In genomic region chr14:33432407-33433023, GRCh38 we compare ENCODE assay signal across 8 cellular contexts.
DNase-seq lines count a peak whose midpoint lies in the region; ATAC-seq and TF ChIP-seq lines count a peak whose summit lies in the region.

No MANE protein-coding gene starts in this region.

- no peak for ATAC-seq in psoas muscle
- ATAC-seq in activated CD8-positive, alpha-beta memory T cell treated with anti-CD3 and anti-CD28 coated beads, Interleukin-2, amount 10 ng/mL, durations not matched to agents 7 days and 5 days: no peak

- WGBS in psoas muscle, 3 donors: 38 to 44% (median 41%) methylated on average over 3 of the region's 3 CpGs

- H3K27ac Mint-ChIP-seq in activated CD8-positive, alpha-beta memory T cell treated with anti-CD3 and anti-CD28 coated beads, Interleukin-2, amount 10 ng/mL, durations not matched to agents 7 days and 5 days: no peak overlapping the region

- CTCF ChIA-PET in activated CD8-positive, alpha-beta memory T cell treated with anti-CD3 and anti-CD28 coated beads, Interleukin-2, amount 10 ng/mL, durations not matched to agents 7 days and 5 days (lab: Charles Lee): no interaction called here

- no peaks in the 10 kb centered on the region for H3K9me3 ChIP-seq in psoas muscle

- no peaks in the 10 kb centered on the region for H3K27me3 Mint-ChIP-seq in activated CD8-positive, alpha-beta memory T cell treated with anti-CD3 and anti-CD28 coated beads, Interleukin-2, amount 10 ng/mL, durations not matched to agents 7 days and 5 days

- no peaks in the 10 kb centered on the region for H3K36me3 Mint-ChIP-seq in activated CD8-positive, alpha-beta memory T cell treated with anti-CD3 and anti-CD28 coated beads, Interleukin-2, amount 10 ng/mL, durations not matched to agents 7 days and 5 days

- no peaks in the 10 kb centered on the region for H3K36me3 ChIP-seq in psoas muscle (ENCODE audit: insufficient read depth in 1 of 2, low read depth in 1 of 2)

- DNase-seq in NCI-H524 (lab: John Stamatoyannopoulos, UW) (peak; percentile 35 to 58), NCI-H524 treated with DMSO at 0.1 percent for 48 hours (lab: John Stamatoyannopoulos, UW) (no peak), NCI-H510A treated with DMSO at 0.1 percent for 48 hours (lab: John Stamatoyannopoulos, UW) (peak; percentile 54), dorsolateral prefrontal cortex (peak in 2 of 10 donors; percentile 42 to 49), psoas muscle (no peak), SKM-1 (lab: John Stamatoyannopoulos, UW; ENCODE audit: unreplicated experiment) (no peak)
- no peak for DNase-seq in activated CD8-positive, alpha-beta memory T cell treated with anti-CD3 and anti-CD28 coated beads, Interleukin-2, amount 10 ng/mL, durations not matched to agents 7 days and 5 days
- DNase-seq in stimulated activated CD8-positive, alpha-beta memory T cell treated with anti-CD3 and anti-CD28 coated beads, Interleukin-4, amount 100 ng/mL, for 48 hours: no peak

- H3K9me3 Mint-ChIP-seq in activated CD8-positive, alpha-beta memory T cell treated with anti-CD3 and anti-CD28 coated beads, Interleukin-2, amount 10 ng/mL, durations not matched to agents 7 days and 5 days (ENCODE audit: low read depth): no peaks in the 10 kb centered on the region

- H3K27ac ChIP-seq in dorsolateral prefrontal cortex (no peak overlapping the region), psoas muscle (no peak overlapping the region)

- peak in 54 of 56 donors; percentile 5 to 74 (median 54) for TF ChIP-seq CTCF in dorsolateral prefrontal cortex (IDR thresholded peaks at IDR 0.05 in 54 of 56, conservative IDR thresholded peaks at IDR 0.05 in 2 of 56; ENCODE audit: low read depth in 1 of 56, partially characterized antibody in 56 of 56)
- peak; percentile 34 for TF ChIP-seq CTCF in psoas muscle (IDR thresholded peaks at IDR 0.05)

- intact Hi-C loops in dorsolateral prefrontal cortex (cut with DNase I) (loop anchor here in 1 of 2 donors (5.0 to 10.0 kb wide), 3 partner anchors 360 to 840 kb away; partner anchors contain the start of gene NPAS3), psoas muscle (cut with DNase I) (loop anchor here in 1 of 2 donors (10.0 kb wide), 1 partner anchor 858 kb away; no protein-coding TSS in a partner anchor)

- no peaks in the 10 kb centered on the region for H3K4me1 ChIP-seq in psoas muscle

- peaks cover 9% of the 10 kb centered on the region for H3K4me1 Mint-ChIP-seq in activated CD8-positive, alpha-beta memory T cell treated with anti-CD3 and anti-CD28 coated beads, Interleukin-2, amount 10 ng/mL, durations not matched to agents 7 days and 5 days

- H3K4me3 Mint-ChIP-seq in activated CD8-positive, alpha-beta memory T cell treated with anti-CD3 and anti-CD28 coated beads, Interleukin-2, amount 10 ng/mL, durations not matched to agents 7 days and 5 days: no peak overlapping the region

- H3K27me3 ChIP-seq in dorsolateral prefrontal cortex (no peaks in the 10 kb centered on the region), psoas muscle (ENCODE audit: insufficient read depth in 3 of 3, low read length in 2 of 3) (no peaks in the 10 kb centered on the region)

- H3K4me3 ChIP-seq in dorsolateral prefrontal cortex: no peak overlapping the region
- H3K4me3 ChIP-seq in psoas muscle: no peak overlapping the region

Comparison
In these comparisons a context has a peak if more than half of its experiments do, and no peak if none do; other contexts are left out.
1. DNase-seq: peak in NCI-H524 (2 of 2) and NCI-H510A treated with DMSO at 0.1 percent for 48 hours (single experiment); none in NCI-H524 treated with DMSO at 0.1 percent for 48 hours (single experiment), psoas muscle (0 of 2), SKM-1 (single experiment), activated CD8-positive, alpha-beta memory T cell treated with anti-CD3 and anti-CD28 coated beads, Interleukin-2, amount 10 ng/mL, durations not matched to agents 7 days and 5 days (single experiment) and stimulated activated CD8-positive, alpha-beta memory T cell treated with anti-CD3 and anti-CD28 coated beads, Interleukin-4, amount 100 ng/mL, for 48 hours (single experiment).